In the genomic region with DNA sequence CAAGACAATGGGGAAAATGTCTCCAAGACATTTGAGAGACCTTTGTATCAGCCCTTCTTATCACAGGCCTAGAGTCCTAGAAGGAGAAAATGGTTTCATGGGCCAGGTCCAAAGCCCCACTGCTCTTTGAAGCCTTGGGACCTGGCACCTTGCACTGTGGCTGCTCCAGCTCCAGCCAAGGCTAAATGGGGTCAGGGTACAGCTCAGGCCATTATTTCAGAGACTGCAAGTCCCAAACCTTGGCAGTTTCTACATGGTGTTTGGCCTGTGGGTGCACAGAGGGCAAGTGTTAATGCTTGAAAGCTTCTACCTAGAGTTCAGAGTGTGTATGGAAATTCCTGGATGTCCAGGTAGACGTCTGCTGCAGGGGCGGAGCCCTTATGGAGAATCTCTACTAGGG, we compare ENCODE assay signal across 15 cellular contexts. TPM values are rescaled to one million over a fixed set of nuclear protein-coding genes. Genes with fewer than 3 reads are reported as not detected.
A peak's percentile ranks its signal among the peaks of the same experiment; 100 is the strongest.
DNase-seq lines count a peak whose midpoint lies in the region; ATAC-seq and TF ChIP-seq lines count a peak whose summit lies in the region.
"Had no signal": no experiment of that assay in that cellular context is flagged by ENCODE, and none has a peak within 500 bp of the region (broad histone marks: within the 10 kb centered on the region; RNA-seq: fewer than 3 reads in every experiment).

No MANE protein-coding gene starts in this region.

- H3K27ac Mint-ChIP-seq in WTC11: no peak overlapping the region
- H3K27ac Mint-ChIP-seq: B cell; CD4-positive, alpha-beta T cell; CD8-positive, alpha-beta T cell had no signal

- CTCF ChIA-PET in WTC11 (lab: Charles Lee): no interaction called here

- no peak for TF ChIP-seq CTCF in WTC11 (IDR thresholded peaks at IDR 0.05)

- H3K4me3 Mint-ChIP-seq in WTC11: no peak overlapping the region
- H3K4me3 Mint-ChIP-seq: B cell; CD4-positive, alpha-beta T cell; CD8-positive, alpha-beta T cell had no signal

- peaks cover 2% of the 10 kb centered on the region; the same call in 1 of the 2 replicates for H3K27me3 Mint-ChIP-seq in WTC11 (ENCODE audit: low read depth)

- peaks cover 38% of the 10 kb centered on the region for H3K9me3 Mint-ChIP-seq in WTC11

- H3K4me1 Mint-ChIP-seq in WTC11: peaks cover 26% of the 10 kb centered on the region
- H3K4me1 Mint-ChIP-seq: B cell had no signal

- peaks cover 40% of the 10 kb centered on the region for H3K36me3 Mint-ChIP-seq in WTC11
- H3K36me3 Mint-ChIP-seq: CD8-positive, alpha-beta T cell had no signal

- ATAC-seq in WTC11: no peak
- ATAC-seq in left lobe of liver: peak; percentile 79
- ATAC-seq: A549; CD8-positive, alpha-beta T cell; GM12878 had no signal

- DNase-seq in WTC11 (ENCODE audit: low spot score) (no peak), left lobe of liver (ENCODE audit: low spot score) (peak; percentile 58), NCI-H2196 (lab: John Stamatoyannopoulos, UW; ENCODE audit: unreplicated experiment) (no peak), GF-D8 (lab: John Stamatoyannopoulos, UW) (no peak), NCI-H524 treated with DMSO at 0.1 percent for 48 hours (lab: John Stamatoyannopoulos, UW) (no peak)
- DNase-seq: 8988T; AML-193; Caco-2; Calu3; CD4-positive, alpha-beta T cell; CD8-positive, alpha-beta T cell; DMS79 treated with DMSO at 0.1 percent for 48 hours had no signal

- POLR2A ChIA-PET in WTC11 (lab: Charles Lee): no interaction called here

TF ChIP-seq in WTC11, 78 proteins besides CTCF, POLR2A, EP300 and RAD21:
- 0 out of 2 replicates have a peak, but pooled peaks have one; percentile 16 for TF ChIP-seq TEAD4 (CRISPR knock-in tag; IDR thresholded peaks at IDR 0.05)
- no peak for TF ChIP-seq GRHL2 (CRISPR knock-in tag; IDR thresholded peaks at IDR 0.05; ENCODE audit: insufficient replicate concordance, severe bottlenecking)
TF ChIP-seq in WTC11: peak in this region for 1.

RNA-seq across cellular contexts. Expression of a gene that starts 28.5 kb away (rescaled TPM):
- total RNA-seq in WTC11 (2021) (52.2 to 71.9 TPM (median 52.6 TPM) in 3 replicates), left lobe of liver (39.9 TPM)
- total RNA-seq: CD4-positive, alpha-beta T cell; CD8-positive, alpha-beta T cell had no signal

RNA-seq across cellular contexts. Expression of a gene that starts 42.6 kb away (rescaled TPM):
- 0.05 to 0.15 TPM (median 0.07 TPM) in 3 replicates for total RNA-seq in WTC11 (2021)
- 3.9 TPM for total RNA-seq in left lobe of liver
- total RNA-seq: B cell; Calu3; CD4-positive, alpha-beta T cell; CD8-positive, alpha-beta T cell; GM12878 had no signal
